21 cellular contexts compared by ENCODE assay signal in the genomic region with DNA sequence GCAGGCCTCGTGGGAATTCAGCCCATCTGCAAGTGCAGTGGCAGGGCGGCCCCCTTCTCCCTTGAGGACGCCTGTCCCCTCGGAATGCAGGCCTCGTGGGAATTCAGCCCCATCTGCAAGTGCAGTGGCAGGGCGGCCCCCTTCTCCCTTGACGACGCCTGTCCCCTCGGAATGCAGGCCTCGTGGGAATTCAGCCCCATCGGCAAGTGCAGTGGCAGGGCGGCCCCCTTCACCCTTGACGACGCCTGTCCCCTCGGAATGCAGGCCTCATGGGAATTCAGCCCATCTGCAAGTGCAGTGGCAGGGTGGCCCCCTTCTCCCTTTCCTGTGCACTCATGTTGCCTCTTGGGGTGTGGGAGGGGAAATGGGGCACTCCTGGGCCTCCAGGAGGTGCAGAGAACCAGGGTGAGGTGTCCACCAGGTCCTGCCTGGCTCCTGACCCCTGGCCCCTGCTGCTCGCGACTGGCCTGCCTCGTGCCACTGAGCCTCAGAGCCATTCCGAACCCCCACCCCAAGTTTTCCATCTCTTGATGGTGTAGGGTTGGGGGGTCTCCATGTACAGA. TPM values are rescaled to one million over a fixed set of nuclear protein-coding genes. Genes with fewer than 3 reads are reported as not detected.
"Had no signal": no experiment of that assay in that cellular context is flagged by ENCODE, and none has a peak within 500 bp of the region (broad histone marks: within the 10 kb centered on the region; RNA-seq: fewer than 3 reads in every experiment).

No MANE protein-coding gene starts in this region.

- DNase-seq: dermis blood vessel endothelial cell; esophagus squamous epithelium; glutamatergic neuron; immature natural killer cell; mesendoderm; naive B cell; psoas muscle; retina; sigmoid colon; stimulated activated CD4-positive, alpha-beta T cell treated with anti-CD3 and anti-CD28 coated beads, Interleukin-2, amount 100 ng/mL, for 24 hours; stimulated activated CD4-positive, alpha-beta T cell treated with anti-CD3 and anti-CD28 coated beads, Interleukin-4, amount 100 ng/mL, for 4 hours; stimulated activated naive B cell treated with anti-CD40 and anti-IgM and Interleukin-4, amounts not matched to agents 10 μg/mL and 1 μg/mL and 100 μg/mL, for 72 hours; stimulated activated naive CD8-positive, alpha-beta T cell treated with anti-CD3 and anti-CD28 coated beads, Interleukin-15, amount 100 ng/mL, for 72 hours; trophoblast cell had no signal

- H3K36me3 Mint-ChIP-seq: immature natural killer cell, naive B cell had no signal

- H3K4me3 Mint-ChIP-seq: stimulated activated naive B cell treated with anti-CD40 and anti-IgM and Interleukin-4, amounts not matched to agents 10 μg/mL and 1 μg/mL and 100 μg/mL, for 72 hours; stimulated activated naive CD8-positive, alpha-beta T cell treated with anti-CD3 and anti-CD28 coated beads, Interleukin-15, amount 100 ng/mL, for 72 hours had no signal

- H3K27ac Mint-ChIP-seq: immature natural killer cell; naive B cell; nephron; stimulated activated naive B cell treated with anti-CD40 and anti-IgM and Interleukin-4, amounts not matched to agents 10 μg/mL and 1 μg/mL and 100 μg/mL, for 72 hours had no signal

- H3K4me3 ChIP-seq: esophagus squamous epithelium, gastroesophageal sphincter, left lung, lung, psoas muscle, sigmoid colon, skin epidermis had no signal

- H3K9me3 Mint-ChIP-seq: nephron; stimulated activated naive CD8-positive, alpha-beta T cell treated with anti-CD3 and anti-CD28 coated beads, Interleukin-15, amount 100 ng/mL, for 72 hours had no signal

- H3K9me3 ChIP-seq: esophagus squamous epithelium, gastroesophageal sphincter, left lung, neutrophil, psoas muscle, sigmoid colon had no signal

- H3K36me3 ChIP-seq: esophagus squamous epithelium, gastroesophageal sphincter, left lung, neutrophil, sigmoid colon had no signal

- H3K27ac ChIP-seq: esophagus squamous epithelium, gastroesophageal sphincter, left lung, neutrophil, psoas muscle, sigmoid colon, skin epidermis had no signal

- ATAC-seq: gastroesophageal sphincter; left lung; psoas muscle; stimulated activated naive B cell treated with anti-CD40 and anti-IgM and Interleukin-4, amounts not matched to agents 10 μg/mL and 1 μg/mL and 100 μg/mL, for 72 hours; stimulated activated naive CD8-positive, alpha-beta T cell treated with anti-CD3 and anti-CD28 coated beads, Interleukin-15, amount 100 ng/mL, for 72 hours had no signal

RNA-seq across cellular contexts. Expression of a gene that starts 6.7 kb away (rescaled TPM):
- total RNA-seq: dermis blood vessel endothelial cell, esophagus squamous epithelium, gastroesophageal sphincter, sigmoid colon had no signal
- polyA plus RNA-seq: keratinocyte had no signal
